21 cellular contexts compared by ENCODE assay signal in the genomic region with DNA sequence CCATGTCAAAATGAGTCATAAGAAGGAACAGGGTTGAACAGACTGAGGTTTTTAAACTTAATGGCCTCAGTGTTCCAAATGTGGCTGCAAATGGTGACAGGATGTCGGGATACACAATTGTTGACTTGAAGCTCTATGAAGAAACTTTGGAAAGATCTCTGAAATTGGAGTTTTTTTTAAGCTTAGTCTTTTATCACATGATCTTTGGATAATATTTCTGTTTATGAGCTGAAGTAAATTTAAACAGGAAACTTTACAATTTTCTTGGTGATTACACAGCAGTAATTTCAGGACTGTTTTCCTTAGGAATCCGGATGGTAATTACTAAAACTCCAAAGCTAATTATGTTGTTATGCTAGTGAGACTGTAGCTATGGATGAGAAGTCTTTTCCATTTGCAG.
A peak's percentile ranks its signal among the peaks of the same experiment; 100 is the strongest.
DNase-seq lines count a peak whose midpoint lies in the region; TF ChIP-seq lines count a peak whose summit lies in the region.
"Had no signal": no experiment of that assay in that cellular context is flagged by ENCODE, and none has a peak within 500 bp of the region (broad histone marks: within the 10 kb centered on the region; RNA-seq: fewer than 3 reads in every experiment).

No MANE protein-coding gene starts in this region.

- TF ChIP-seq POLR2A in Peyer's patch (IDR thresholded peaks at IDR 0.05): no peak
- TF ChIP-seq POLR2A in esophagus muscularis mucosa (IDR thresholded peaks at IDR 0.05; ENCODE audit: low read depth): no peak

- no peak overlapping the region for H2BK15ac ChIP-seq in mesenchymal stem cell (ENCODE audit: low read depth, poor library complexity, severe bottlenecking)

- H3K27me3 ChIP-seq in mesenchymal stem cell (ENCODE audit: control insufficient read depth in 1 of 2, insufficient read depth in 1 of 2, low read length in 2 of 2): no peaks in the 10 kb centered on the region
- H3K27me3 ChIP-seq in smooth muscle cell (ENCODE audit: low read depth): no peaks in the 10 kb centered on the region
- no peaks in the 10 kb centered on the region for H3K27me3 ChIP-seq in Peyer's patch
- H3K27me3 ChIP-seq in esophagus muscularis mucosa: no peaks in the 10 kb centered on the region
- H3K27me3 ChIP-seq: BLaER1 treated with 17β-estradiol and CSF1 and Interleukin-3, amounts not matched to agents 10 nM and 100 nM; MG63 had no signal

- DNase-seq in COLO829 (ENCODE audit: low spot score) (peak; percentile 3), dedifferentiated amniotic fluid mesenchymal stem cell (ENCODE audit: extremely low spot score) (peak; percentile 20), mesenchymal stem cell (peak; percentile 45), smooth muscle cell (lab: John Stamatoyannopoulos, UW; ENCODE audit: unreplicated experiment) (no peak), Peyer's patch (no peak), esophagus muscularis mucosa (ENCODE audit: extremely low spot score) (no peak), SIG-M5 (lab: John Stamatoyannopoulos, UW) (no peak)
- DNase-seq: AML-193; CD4-positive, alpha-beta T cell; COR-L47; DMS53; GM23248; H7; Kasumi-1; MG63; NCI-H1417; NCI-H1694; NCI-H2029 treated with DMSO at 0.1 percent for 48 hours; NCI-H526 treated with DMSO at 0.1 percent for 48 hours; SK-N-SH had no signal

- no peak overlapping the region for H4K91ac ChIP-seq in mesenchymal stem cell (ENCODE audit: low read length)

- WGBS in mesenchymal stem cell: 64% methylated on average over 1 of the region's 2 CpGs
- 31% methylated on average over 2 of the region's 2 CpGs for WGBS in smooth muscle cell (ENCODE audit: low lambda C conversion rate)
- 71% methylated on average over 2 of the region's 2 CpGs for WGBS in esophagus muscularis mucosa

- intact Hi-C loops in esophagus muscularis mucosa (cut with DNase I): no loop called here

- H3K9ac ChIP-seq in mesenchymal stem cell (ENCODE audit: low read length): no peak overlapping the region
- no peak overlapping the region for H3K9ac ChIP-seq in smooth muscle cell (ENCODE audit: low read depth)
- H3K9ac ChIP-seq: BLaER1 treated with 17β-estradiol and CSF1 and Interleukin-3, amounts not matched to agents 10 nM and 100 nM; GM23248; SK-N-SH had no signal

- H4K20me1 ChIP-seq in smooth muscle cell (ENCODE audit: low read depth): no peaks in the 10 kb centered on the region
- H4K20me1 ChIP-seq: BLaER1 treated with 17β-estradiol and CSF1 and Interleukin-3, amounts not matched to agents 10 nM and 100 nM had no signal

- H3K36me3 ChIP-seq in mesenchymal stem cell (ENCODE audit: control insufficient read depth in 1 of 2, insufficient read depth in 2 of 2, low read depth in 1 of 2, low read length in 2 of 2) (no peaks in the 10 kb centered on the region), smooth muscle cell (ENCODE audit: low read depth) (no peaks in the 10 kb centered on the region), Peyer's patch (no peaks in the 10 kb centered on the region), esophagus muscularis mucosa (no peaks in the 10 kb centered on the region)
- H3K36me3 ChIP-seq: BLaER1 treated with 17β-estradiol and CSF1 and Interleukin-3, amounts not matched to agents 10 nM and 100 nM; MG63 had no signal

- no peak overlapping the region for H4K8ac ChIP-seq in mesenchymal stem cell (ENCODE audit: low read length)

- H3K9me3 ChIP-seq in mesenchymal stem cell (ENCODE audit: control insufficient read depth, low read length) (peaks cover 15% of the 10 kb centered on the region), smooth muscle cell (replicated peaks; ENCODE audit: low read depth) (no peaks in the 10 kb centered on the region), Peyer's patch (peaks cover 0 to 5% (median 0%) of the 10 kb centered on the region in 4 donors), esophagus muscularis mucosa (no peaks in the 10 kb centered on the region)
- H3K9me3 ChIP-seq: MG63, SK-N-SH had no signal

- H2BK12ac ChIP-seq in mesenchymal stem cell (ENCODE audit: low read length in 2 of 2): no peak overlapping the region

- H3K4ac ChIP-seq in mesenchymal stem cell (ENCODE audit: low read depth in 1 of 2, low read length in 2 of 2): no peak overlapping the region

- H3K4me2 ChIP-seq in mesenchymal stem cell (ENCODE audit: low read length, poor library complexity, severe bottlenecking): no peak overlapping the region
- peak overlapping the region; percentile 11 for H3K4me2 ChIP-seq in smooth muscle cell
- H3K4me2 ChIP-seq: BLaER1 treated with 17β-estradiol and CSF1 and Interleukin-3, amounts not matched to agents 10 nM and 100 nM; SK-N-SH had no signal

- H3K14ac ChIP-seq in mesenchymal stem cell (ENCODE audit: low read length in 2 of 2): no peak overlapping the region

- H3K4me3 ChIP-seq in mesenchymal stem cell (ENCODE audit: insufficient read depth in 1 of 2, low read depth in 1 of 2, low read length in 2 of 2): no peak overlapping the region
- H3K4me3 ChIP-seq in smooth muscle cell: no peak overlapping the region
- H3K4me3 ChIP-seq in Peyer's patch: no peak overlapping the region
- no peak overlapping the region for H3K4me3 ChIP-seq in esophagus muscularis mucosa
- H3K4me3 ChIP-seq: BLaER1 treated with 17β-estradiol and CSF1 and Interleukin-3, amounts not matched to agents 10 nM and 100 nM; GM23248; MG63 had no signal

- no peaks in the 10 kb centered on the region for H3K79me1 ChIP-seq in mesenchymal stem cell (replicated peaks; ENCODE audit: low read length, poor library complexity, severe bottlenecking)

- H2AK5ac ChIP-seq in mesenchymal stem cell (ENCODE audit: low read length, severe bottlenecking): no peak overlapping the region

- no peak overlapping the region for H3K18ac ChIP-seq in mesenchymal stem cell (ENCODE audit: low read depth in 1 of 2, low read length in 2 of 2)

- no peak overlapping the region for H3K23ac ChIP-seq in mesenchymal stem cell (ENCODE audit: low read length in 2 of 2)

- H3F3A ChIP-seq in smooth muscle cell (ENCODE audit: low read depth): no peaks in the 10 kb centered on the region

- TF ChIP-seq EP300 in esophagus muscularis mucosa (IDR thresholded peaks at IDR 0.05): no peak

- H3K79me2 ChIP-seq in smooth muscle cell (ENCODE audit: low read depth): no peaks in the 10 kb centered on the region

- H3K27ac ChIP-seq in mesenchymal stem cell (ENCODE audit: low read length, poor library complexity, severe bottlenecking) (no peak overlapping the region), smooth muscle cell (ENCODE audit: low read depth) (peak overlapping the region; percentile 72), Peyer's patch (no peak overlapping the region), esophagus muscularis mucosa (replicated peaks in 1 of 4) (no peak overlapping the region)
- H3K27ac ChIP-seq: BLaER1 treated with 17β-estradiol and CSF1 and Interleukin-3, amounts not matched to agents 10 nM and 100 nM; GM23248 had no signal

- H2BK5ac ChIP-seq in mesenchymal stem cell (ENCODE audit: low read depth, low read length, poor library complexity, severe bottlenecking): no peak overlapping the region

- H2BK120ac ChIP-seq in mesenchymal stem cell (ENCODE audit: low read depth, low read length): no peak overlapping the region

- no peak for TF ChIP-seq CTCF in smooth muscle cell (IDR thresholded peaks at IDR 0.05; ENCODE audit: borderline replicate concordance, insufficient read depth, poor library complexity, severe bottlenecking)
- no peak for TF ChIP-seq CTCF in Peyer's patch (IDR thresholded peaks at IDR 0.05)
- no peak for TF ChIP-seq CTCF in esophagus muscularis mucosa (IDR thresholded peaks at IDR 0.05)

- H3K4me1 ChIP-seq in mesenchymal stem cell (ENCODE audit: control insufficient read depth, insufficient read depth, low read depth, low read length) (no peaks in the 10 kb centered on the region), smooth muscle cell (ENCODE audit: low read depth) (no peaks in the 10 kb centered on the region), Peyer's patch (no peaks in the 10 kb centered on the region), esophagus muscularis mucosa (no peaks in the 10 kb centered on the region)
- H3K4me1 ChIP-seq: BLaER1 treated with 17β-estradiol and CSF1 and Interleukin-3, amounts not matched to agents 10 nM and 100 nM had no signal

- no peak overlapping the region for H2AFZ ChIP-seq in mesenchymal stem cell (ENCODE audit: low read depth, low read length)
- H2AFZ ChIP-seq in smooth muscle cell (ENCODE audit: low read depth): peak overlapping the region; percentile 50
- H2AFZ ChIP-seq: GM23248 had no signal

Comparison
In these comparisons a context has a peak if more than half of its experiments do, and no peak if none do; other contexts are left out.
1. DNase-seq: peak in COLO829 (single experiment), dedifferentiated amniotic fluid mesenchymal stem cell (single experiment) and mesenchymal stem cell (single experiment); none in smooth muscle cell (single experiment), Peyer's patch (0 of 3), esophagus muscularis mucosa (single experiment) and SIG-M5 (single experiment).